ENCODE assay signal across 10 cellular contexts in the genomic region with DNA sequence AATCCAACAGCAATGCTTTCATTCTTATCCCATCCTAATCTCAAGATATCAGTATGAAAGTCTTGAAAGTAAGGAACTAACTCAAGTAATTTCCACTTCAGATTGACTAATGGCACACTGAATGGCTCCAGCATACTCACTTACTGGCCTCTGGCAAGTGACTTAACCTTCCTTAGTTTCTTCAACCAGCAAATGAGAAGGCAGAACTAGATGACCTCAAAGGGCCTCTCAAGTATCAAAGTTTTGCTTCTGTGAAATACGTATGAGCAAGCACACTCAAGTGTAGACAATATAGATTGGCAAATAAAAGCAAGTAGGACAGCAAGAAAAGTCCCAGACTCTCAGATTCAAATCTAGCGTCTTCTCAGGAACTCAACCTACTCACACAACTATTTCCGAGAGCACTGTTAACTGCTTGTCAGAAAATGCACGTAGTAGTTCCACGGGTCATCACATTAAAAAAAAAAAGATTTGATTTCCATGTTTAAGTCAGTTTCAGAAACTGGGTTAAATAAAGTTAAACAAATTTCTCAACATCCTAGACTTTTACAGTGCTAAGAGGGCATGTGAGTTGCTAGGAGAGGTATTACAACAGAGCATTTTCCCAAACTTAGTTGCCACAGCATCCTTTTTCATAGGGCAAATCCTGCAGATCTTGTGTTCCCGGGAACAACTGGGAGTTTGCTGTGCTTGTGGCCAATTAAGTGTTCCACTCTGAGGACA.
A peak's percentile ranks its signal among the peaks of the same experiment; 100 is the strongest.
DNase-seq lines count a peak whose midpoint lies in the region; ATAC-seq and TF ChIP-seq lines count a peak whose summit lies in the region.
"Had no signal": no experiment of that assay in that cellular context is flagged by ENCODE, and none has a peak within 500 bp of the region (broad histone marks: within the 10 kb centered on the region; RNA-seq: fewer than 3 reads in every experiment).

No MANE protein-coding gene starts in this region.

- H3K4me1 ChIP-seq in body of pancreas, result peaks cover 46% of the 10 kb centered on the region

- no peak for TF ChIP-seq CTCF in body of pancreas (IDR thresholded peaks at IDR 0.05)

- no peak overlapping the region for H3K4me3 ChIP-seq in body of pancreas

- TF ChIP-seq POLR2A in body of pancreas (IDR thresholded peaks at IDR 0.05), result no peak

- no peaks in the 10 kb centered on the region for H3K36me3 ChIP-seq in body of pancreas (replicated peaks in 1 of 2; ENCODE audit: insufficient read depth in 1 of 2, low read depth in 2 of 2)

- H3K9me3 ChIP-seq in body of pancreas, result no peaks in the 10 kb centered on the region

- WGBS in body of pancreas, 2 donors, result 77 to 82% methylated on average over 6 of the region's 6 CpGs

- no peaks in the 10 kb centered on the region for H3K27me3 ChIP-seq in body of pancreas

- H3K27me3 Mint-ChIP-seq in natural killer cell treated with Interleukin-12 subunit alpha and Interleukin-12 subunit beta and Interleukin-15 and Interleukin-18, amount 100 ng/mL, for 72 hours, result no peaks in the 10 kb centered on the region

- peak overlapping the region in 3 of 4 donors; percentile 19 to 74 (median 68) for H3K27ac ChIP-seq in body of pancreas

- H3K27ac Mint-ChIP-seq in natural killer cell treated with Interleukin-12 subunit alpha and Interleukin-12 subunit beta and Interleukin-15 and Interleukin-18, amount 100 ng/mL, for 72 hours, result peak overlapping the region; percentile 93 to 95

- DNase-seq in DMS79 treated with DMSO at 0.1 percent for 48 hours (lab: John Stamatoyannopoulos, UW) (peak; percentile 75), M059J (ENCODE audit: low read depth) (peak; percentile 70), body of pancreas (no peak), HuH-7 (ENCODE audit: low spot score) (no peak), SW 1271 (lab: John Stamatoyannopoulos, UW) (no peak)
- no peak for DNase-seq in natural killer cell treated with Interleukin-12 subunit alpha and Interleukin-12 subunit beta and Interleukin-15 and Interleukin-18, amount 100 ng/mL, for 72 hours (ENCODE audit: low spot score)
- DNase-seq: amniotic stem cell, NCI-H1417 treated with DMSO at 0.1 percent for 48 hours had no signal

- no peak for ATAC-seq in body of pancreas
- peak; percentile 77 to 85 for ATAC-seq in natural killer cell treated with Interleukin-12 subunit alpha and Interleukin-12 subunit beta and Interleukin-15 and Interleukin-18, amount 100 ng/mL, for 72 hours
- ATAC-seq in GM19397 (IDR thresholded peaks at IDR 0.05; ENCODE audit: unreplicated experiment), result no peak
- no peak for ATAC-seq in GM18870 (IDR thresholded peaks at IDR 0.05; ENCODE audit: unreplicated experiment)

- H3K4me1 Mint-ChIP-seq in natural killer cell treated with Interleukin-12 subunit alpha and Interleukin-12 subunit beta and Interleukin-15 and Interleukin-18, amount 100 ng/mL, for 72 hours (ENCODE audit: low read depth in 2 of 2), result peaks cover 74 to 84% of the 10 kb centered on the region in 2 donors

- no peaks in the 10 kb centered on the region for H3K36me3 Mint-ChIP-seq in natural killer cell treated with Interleukin-12 subunit alpha and Interleukin-12 subunit beta and Interleukin-15 and Interleukin-18, amount 100 ng/mL, for 72 hours

- no peaks in the 10 kb centered on the region for H3K9me3 Mint-ChIP-seq in natural killer cell treated with Interleukin-12 subunit alpha and Interleukin-12 subunit beta and Interleukin-15 and Interleukin-18, amount 100 ng/mL, for 72 hours

- H3K4me3 Mint-ChIP-seq in natural killer cell treated with Interleukin-12 subunit alpha and Interleukin-12 subunit beta and Interleukin-15 and Interleukin-18, amount 100 ng/mL, for 72 hours, result peak overlapping the region; percentile 88

- intact Hi-C loops in body of pancreas (cut with DNase I), result no loop called here

Comparison
In these comparisons a context has a peak if more than half of its experiments do, and no peak if none do; other contexts are left out.
1. DNase-seq: peak in DMS79 treated with DMSO at 0.1 percent for 48 hours (single experiment) and M059J (single experiment); none in body of pancreas (0 of 4), natural killer cell treated with Interleukin-12 subunit alpha and Interleukin-12 subunit beta and Interleukin-15 and Interleukin-18, amount 100 ng/mL, for 72 hours (single experiment), HuH-7 (single experiment) and SW 1271 (0 of 2).
2. ATAC-seq: peak in natural killer cell treated with Interleukin-12 subunit alpha and Interleukin-12 subunit beta and Interleukin-15 and Interleukin-18, amount 100 ng/mL, for 72 hours (2 of 2); none in body of pancreas (single experiment), GM19397 (single experiment) and GM18870 (single experiment).